ENCODE assay signal across 12 cellular contexts in the genomic region with DNA sequence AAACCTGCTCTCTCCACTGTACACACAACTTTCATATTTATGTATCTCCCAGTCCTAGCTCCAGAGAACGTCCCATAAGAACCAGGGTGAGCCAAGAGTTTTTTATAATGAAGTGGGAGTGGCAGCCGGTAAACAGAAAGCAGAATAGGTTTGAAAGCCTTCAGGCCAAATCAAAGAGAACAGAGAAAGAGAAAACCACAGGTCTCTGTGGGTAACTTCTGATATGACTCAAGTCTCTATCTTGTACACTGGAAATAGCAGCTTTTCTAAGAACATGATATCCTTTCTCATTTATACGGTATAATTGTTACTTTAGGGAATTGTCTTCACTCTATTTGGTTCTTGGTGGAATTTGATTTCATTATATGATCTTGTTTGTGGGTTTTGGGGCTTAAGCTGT.
DNase-seq lines count a peak whose midpoint lies in the region; ATAC-seq and TF ChIP-seq lines count a peak whose summit lies in the region.
"Had no signal": no experiment of that assay in that cellular context is flagged by ENCODE, and none has a peak within 500 bp of the region (broad histone marks: within the 10 kb centered on the region; RNA-seq: fewer than 3 reads in every experiment).

No MANE protein-coding gene starts in this region.

- no peaks in the 10 kb centered on the region for H3K4me1 Mint-ChIP-seq in stimulated activated memory B cell treated with anti-CD40 and anti-IgM and Interleukin-4, amounts not matched to agents 10 μg/mL and 1 μg/mL and 100 μg/mL, for 72 hours

- no peak for TF ChIP-seq CTCF in left ventricle myocardium inferior (IDR thresholded peaks at IDR 0.05; ENCODE audit: borderline replicate concordance)

- no peaks in the 10 kb centered on the region for H3K4me1 ChIP-seq in left ventricle myocardium inferior

- H3K36me3 Mint-ChIP-seq in stimulated activated memory B cell treated with anti-CD40 and anti-IgM and Interleukin-4, amounts not matched to agents 10 μg/mL and 1 μg/mL and 100 μg/mL, for 72 hours, result no peaks in the 10 kb centered on the region

- peaks cover 3% of the 10 kb centered on the region for H3K9me3 Mint-ChIP-seq in stimulated activated memory B cell treated with anti-CD40 and anti-IgM and Interleukin-4, amounts not matched to agents 10 μg/mL and 1 μg/mL and 100 μg/mL, for 72 hours
- H3K9me3 Mint-ChIP-seq: activated CD4-positive, alpha-beta T cell treated with anti-CD3 and anti-CD28 coated beads, Interleukin-2, amount 10 ng/mL, durations not matched to agents 24 days and 14 days had no signal

- H3K36me3 ChIP-seq in left ventricle myocardium inferior, result no peaks in the 10 kb centered on the region

- H3K4me3 Mint-ChIP-seq in stimulated activated memory B cell treated with anti-CD40 and anti-IgM and Interleukin-4, amounts not matched to agents 10 μg/mL and 1 μg/mL and 100 μg/mL, for 72 hours, result no peak overlapping the region
- H3K4me3 Mint-ChIP-seq: activated CD4-positive, alpha-beta T cell treated with anti-CD3 and anti-CD28 coated beads, Interleukin-2, amount 10 ng/mL, durations not matched to agents 24 days and 14 days had no signal

- no peaks in the 10 kb centered on the region for H3K9me3 ChIP-seq in left ventricle myocardium inferior (replicated peaks)

- H3K4me3 ChIP-seq in left ventricle myocardium inferior, result no peak overlapping the region

- intact Hi-C loops in Right ventricle myocardium superior (cut with DNase I), result no loop called here
- intact Hi-C loops in left ventricle myocardium inferior (cut with micrococcal nuclease), result no loop called here

- no peaks in the 10 kb centered on the region for H3K27me3 ChIP-seq in left ventricle myocardium inferior (ENCODE audit: low read depth)

- no peaks in the 10 kb centered on the region for H3K27me3 Mint-ChIP-seq in stimulated activated memory B cell treated with anti-CD40 and anti-IgM and Interleukin-4, amounts not matched to agents 10 μg/mL and 1 μg/mL and 100 μg/mL, for 72 hours
- H3K27me3 Mint-ChIP-seq: activated CD4-positive, alpha-beta T cell treated with anti-CD3 and anti-CD28 coated beads, Interleukin-2, amount 10 ng/mL, durations not matched to agents 24 days and 14 days had no signal

- H3K27ac ChIP-seq in left ventricle myocardium inferior (replicated peaks), result no peak overlapping the region

- ATAC-seq in Right ventricle myocardium superior (ENCODE audit: poor library complexity) (peak; percentile 34), HG02763 (IDR thresholded peaks at IDR 0.05; ENCODE audit: unreplicated experiment) (peak; percentile 95), HG03575 (IDR thresholded peaks at IDR 0.05; ENCODE audit: extremely low read depth, insufficient number of reproducible peaks, low FRiP score, unreplicated experiment) (peak; percentile 99)
- ATAC-seq in stimulated activated memory B cell treated with anti-CD40 and anti-IgM and Interleukin-4, amounts not matched to agents 10 μg/mL and 1 μg/mL and 100 μg/mL, for 72 hours, result peak; percentile 31

- DNase-seq in Right ventricle myocardium superior, result no peak
- DNase-seq in left ventricle myocardium inferior, result no peak
- no peak for DNase-seq in NOMO-1 treated with dmso at 0.1 percent for 144 hours (lab: John Stamatoyannopoulos, UW; ENCODE audit: unreplicated experiment)
- DNase-seq in GF-D8 (lab: John Stamatoyannopoulos, UW), result no peak
- no peak for DNase-seq in anterior cingulate cortex (lab: John Stamatoyannopoulos, UW)
- DNase-seq: ACHN; activated CD4-positive, alpha-beta T cell treated with anti-CD3 and anti-CD28 coated beads, Interleukin-2, amount 10 ng/mL, durations not matched to agents 24 days and 14 days; foreskin melanocyte; stimulated activated CD4-positive, alpha-beta T cell treated with anti-CD3 and anti-CD28 coated beads, Interleukin-15, amount 100 ng/mL, for 24 hours had no signal

- H3K27ac Mint-ChIP-seq in stimulated activated memory B cell treated with anti-CD40 and anti-IgM and Interleukin-4, amounts not matched to agents 10 μg/mL and 1 μg/mL and 100 μg/mL, for 72 hours, result no peak overlapping the region
- H3K27ac Mint-ChIP-seq: activated CD4-positive, alpha-beta T cell treated with anti-CD3 and anti-CD28 coated beads, Interleukin-2, amount 10 ng/mL, durations not matched to agents 24 days and 14 days had no signal

Comparison
In these comparisons a context has a peak if more than half of its experiments do, and no peak if none do; other contexts are left out.
1. ATAC-seq: peak in every context shown above with its lines; median percentile 99 in HG03575; 95 in HG02763; 34 in Right ventricle myocardium superior; 31 in stimulated activated memory B cell treated with anti-CD40 and anti-IgM and Interleukin-4, amounts not matched to agents 10 μg/mL and 1 μg/mL and 100 μg/mL, for 72 hours.